ENCODE assay signal across 8 cellular contexts in the genomic region with DNA sequence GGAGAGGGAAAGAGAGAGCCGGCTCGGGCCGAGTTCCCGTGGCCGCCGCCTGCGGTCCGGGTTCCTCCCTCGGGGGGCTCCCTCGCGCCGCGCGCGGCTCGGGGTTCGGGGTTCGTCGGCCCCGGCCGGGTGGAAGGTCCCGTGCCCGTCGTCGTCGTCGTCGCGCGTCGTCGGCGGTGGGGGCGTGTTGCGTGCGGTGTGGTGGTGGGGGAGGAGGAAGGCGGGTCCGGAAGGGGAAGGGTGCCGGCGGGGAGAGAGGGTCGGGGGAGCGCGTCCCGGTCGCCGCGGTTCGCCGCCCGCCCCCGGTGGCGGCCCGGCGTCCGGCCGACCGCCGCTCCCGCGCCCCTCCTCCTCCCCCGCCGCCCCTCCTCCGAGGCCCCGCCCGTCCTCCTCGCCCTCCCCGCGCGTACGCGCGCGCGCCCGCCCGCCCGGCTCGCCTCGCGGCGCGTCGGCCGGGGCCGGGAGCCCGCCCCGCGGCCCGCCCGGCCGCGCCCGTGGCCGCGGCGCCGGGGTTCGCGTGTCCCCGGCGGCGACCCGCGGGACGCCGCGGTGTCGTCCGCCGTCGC.
DNase-seq lines count a peak whose midpoint lies in the region; ATAC-seq and TF ChIP-seq lines count a peak whose summit lies in the region.
"Not testable (repeated sequence)": the region's sequence is repeated elsewhere in the genome, so short reads cannot be mapped to it uniquely, and the experiment has no call there.

No MANE protein-coding gene starts in this region.

- not testable (repeated sequence) for H3K27ac ChIP-seq in transverse colon

- not testable (repeated sequence) for H3K36me3 ChIP-seq in transverse colon

- peak; percentile 77 to 99 for DNase-seq in activated CD4-positive, alpha-beta T cell treated with anti-CD3 and anti-CD28 coated beads, Interleukin-2, amount 50 U/mL, for 24 hours (ENCODE audit: low read depth in 1 of 2, low spot score in 1 of 2)
- peak; percentile 0 for DNase-seq in activated gamma-delta T cell treated with anti-CD3 and anti-CD28 coated beads, Interleukin-2, amount 50 U/mL, for 16 hours (ENCODE audit: low read depth)
- DNase-seq in Right ventricle myocardium inferior (ENCODE audit: missing footprints) (peak; percentile 67), transverse colon (peak; percentile 29)
- DNase-seq in natural killer cell treated with Interleukin-12 subunit alpha and Interleukin-12 subunit beta and Interleukin-15 and Interleukin-18, amount 100 ng/mL, for 72 hours (ENCODE audit: low spot score), result not testable (repeated sequence)
- DNase-seq in stimulated activated CD4-positive, alpha-beta T cell treated with anti-CD3 and anti-CD28 coated beads, Interleukin-4, amount 100 ng/mL, for 24 hours, result peak; percentile 88

- not testable (repeated sequence) for H3K4me1 Mint-ChIP-seq in natural killer cell treated with Interleukin-12 subunit alpha and Interleukin-12 subunit beta and Interleukin-15 and Interleukin-18, amount 100 ng/mL, for 72 hours (ENCODE audit: low read depth in 2 of 2)

- not testable (repeated sequence) for H3K9me3 ChIP-seq in transverse colon

- not testable (repeated sequence) for TF ChIP-seq CTCF in transverse colon (IDR thresholded peaks at IDR 0.05)

- not testable (repeated sequence) for H3K4me1 ChIP-seq in transverse colon

- H3K4me3 Mint-ChIP-seq in natural killer cell treated with Interleukin-12 subunit alpha and Interleukin-12 subunit beta and Interleukin-15 and Interleukin-18, amount 100 ng/mL, for 72 hours, result not testable (repeated sequence)

- H3K36me3 Mint-ChIP-seq in natural killer cell treated with Interleukin-12 subunit alpha and Interleukin-12 subunit beta and Interleukin-15 and Interleukin-18, amount 100 ng/mL, for 72 hours, result not testable (repeated sequence)

- not testable (repeated sequence) for H3K27ac Mint-ChIP-seq in natural killer cell treated with Interleukin-12 subunit alpha and Interleukin-12 subunit beta and Interleukin-15 and Interleukin-18, amount 100 ng/mL, for 72 hours

- not testable (repeated sequence) for H3K27me3 ChIP-seq in transverse colon

- peak; percentile 97 for ATAC-seq in GM19324 (IDR thresholded peaks at IDR 0.05; ENCODE audit: low FRiP score, unreplicated experiment)
- peak; percentile 56 for ATAC-seq in HG03432 (IDR thresholded peaks at IDR 0.05; ENCODE audit: unreplicated experiment)
- ATAC-seq in Right ventricle myocardium inferior, result not testable (repeated sequence)
- ATAC-seq in natural killer cell treated with Interleukin-12 subunit alpha and Interleukin-12 subunit beta and Interleukin-15 and Interleukin-18, amount 100 ng/mL, for 72 hours, result peak; percentile 6 to 78

- H3K4me3 ChIP-seq in transverse colon, result not testable (repeated sequence)

- H3K27me3 Mint-ChIP-seq in natural killer cell treated with Interleukin-12 subunit alpha and Interleukin-12 subunit beta and Interleukin-15 and Interleukin-18, amount 100 ng/mL, for 72 hours, result not testable (repeated sequence)

- H3K9me3 Mint-ChIP-seq in natural killer cell treated with Interleukin-12 subunit alpha and Interleukin-12 subunit beta and Interleukin-15 and Interleukin-18, amount 100 ng/mL, for 72 hours, result not testable (repeated sequence)

- WGBS in transverse colon (ENCODE audit: low coverage in 1 of 2), 2 donors, result 60% methylated on average over 37 of the region's 111 CpGs; no CpG with 5 or more reads in 1 of the 2 donors

- intact Hi-C loops in Right ventricle myocardium inferior (cut with DNase I); transverse colon (cut with DNase I; ENCODE audit: low total_unique reads): not testable (repeated sequence)

- in situ Hi-C loops in transverse colon (cut with MboI; ENCODE audit: low pct_ligation_motif_present in 1 of 4, low pct_unique_long_range_greater_than_20kb in 1 of 4, low sequenced_read_pairs in 3 of 4), result not testable (repeated sequence)

- TF ChIP-seq POLR2A in transverse colon (IDR thresholded peaks at IDR 0.05), result not testable (repeated sequence)

- not testable (repeated sequence) for TF ChIP-seq EP300 in transverse colon (IDR thresholded peaks at IDR 0.05; ENCODE audit: low read depth)
